Comparison of ENCODE assay signal across 19 cellular contexts in genomic region chrY:7835416-7835815, GRCh38.
"Had no signal": no experiment of that assay in that cellular context is flagged by ENCODE, and none has a peak within 500 bp of the region (broad histone marks: within the 10 kb centered on the region; RNA-seq: fewer than 3 reads in every experiment).

No MANE protein-coding gene starts in this region.

- H3K4me3 ChIP-seq: esophagus muscularis mucosa, lower lobe of right lung, prostate gland, sigmoid colon, testis, tibial artery, upper lobe of left lung had no signal

- H3K4me1 ChIP-seq: lower lobe of right lung, prostate gland, testis, tibial artery, upper lobe of left lung had no signal

- DNase-seq: cortex of kidney; foreskin melanocyte; left ventricle myocardium superior; lower lobe of right lung; naive thymus-derived CD8-positive, alpha-beta T cell; nephron progenitor cell; nucleus accumbens; right cardiac atrium; sigmoid colon; stimulated activated CD4-positive, alpha-beta T cell treated with anti-CD3 and anti-CD28 coated beads, Interleukin-2, amount 100 ng/mL, for 24 hours; stimulated activated CD4-positive, alpha-beta T cell treated with anti-CD3 and anti-CD28 coated beads, Interleukin-4, amount 100 ng/mL, for 24 hours; stimulated activated naive CD8-positive, alpha-beta T cell treated with anti-CD3 and anti-CD28 coated beads, Interleukin-15, Interleukin-2, amounts not matched to agents 100 U/mL and 50 U/mL, for 24 hours; substantia nigra; testis; tibial artery; upper lobe of left lung had no signal

- ATAC-seq: left ventricle myocardium superior; lower lobe of right lung; naive thymus-derived CD8-positive, alpha-beta T cell; right cardiac atrium; stimulated activated effector memory CD8-positive, alpha-beta T cell treated with anti-CD3 and anti-CD28 coated beads, Interleukin-12 subunit alpha, Interleukin-12 subunit beta, amount 100 ng/mL, for 72 hours; stimulated activated naive CD8-positive, alpha-beta T cell treated with anti-CD3 and anti-CD28 coated beads, Interleukin-15, Interleukin-2, amounts not matched to agents 100 U/mL and 50 U/mL, for 24 hours had no signal

- H3K27me3 ChIP-seq: esophagus muscularis mucosa, sigmoid colon, testis, tibial artery, upper lobe of left lung had no signal

- H3K9me3 ChIP-seq: esophagus muscularis mucosa, lower lobe of right lung, prostate gland, sigmoid colon, testis, tibial artery, upper lobe of left lung had no signal

- H3K27ac ChIP-seq: esophagus muscularis mucosa, lower lobe of right lung, prostate gland, sigmoid colon, testis, tibial artery, upper lobe of left lung had no signal

- H3K36me3 ChIP-seq: esophagus muscularis mucosa, lower lobe of right lung, prostate gland, sigmoid colon, tibial artery, upper lobe of left lung had no signal
